Comparison of ENCODE assay signal across 12 cellular contexts in genomic region chr12:108696996-108697290, GRCh38. TPM values are rescaled to one million over a fixed set of nuclear protein-coding genes. Genes with fewer than 3 reads are reported as not detected.
A peak's percentile ranks its signal among the peaks of the same experiment; 100 is the strongest.
DNase-seq lines count a peak whose midpoint lies in the region; ATAC-seq and TF ChIP-seq lines count a peak whose summit lies in the region.
"Had no signal": no experiment of that assay in that cellular context is flagged by ENCODE, and none has a peak within 500 bp of the region (broad histone marks: within the 10 kb centered on the region; RNA-seq: fewer than 3 reads in every experiment).

No MANE protein-coding gene starts in this region.

- peaks cover 0 to 8% (median 6%) of the 10 kb centered on the region in 3 donors for H3K36me3 Mint-ChIP-seq in naive thymus-derived CD8-positive, alpha-beta T cell

- no peaks in the 10 kb centered on the region for H3K9me3 Mint-ChIP-seq in naive thymus-derived CD8-positive, alpha-beta T cell
- H3K9me3 Mint-ChIP-seq: activated naive CD4-positive, alpha-beta T cell treated with anti-CD3 and anti-CD28 coated beads for 36 hours had no signal

- peaks cover 73% of the 10 kb centered on the region for H3K4me1 ChIP-seq in ACC112 (ENCODE audit: control insufficient read depth, insufficient read depth, low read length, unreplicated experiment)
- peaks cover 30% of the 10 kb centered on the region for H3K4me1 ChIP-seq in PC-9 (replicated peaks; ENCODE audit: insufficient read depth)
- H3K4me1 ChIP-seq in prostate gland (replicated peaks): peaks cover 8% of the 10 kb centered on the region

- H3K27ac Mint-ChIP-seq in naive thymus-derived CD8-positive, alpha-beta T cell: peak overlapping the region in 1 of 10 donors; percentile 30
- H3K27ac Mint-ChIP-seq: activated naive CD4-positive, alpha-beta T cell treated with anti-CD3 and anti-CD28 coated beads for 36 hours had no signal

- no peaks in the 10 kb centered on the region for H3K9me2 ChIP-seq in PC-9 (ENCODE audit: insufficient read depth)

- H3K27me3 Mint-ChIP-seq in naive thymus-derived CD8-positive, alpha-beta T cell: no peaks in the 10 kb centered on the region

- H3K9me3 ChIP-seq in PC-9 (ENCODE audit: insufficient read depth, low read depth) (no peaks in the 10 kb centered on the region), prostate gland (no peaks in the 10 kb centered on the region)

- H3K4me3 ChIP-seq in ACC112 (ENCODE audit: low read depth, low read length): peak overlapping the region; percentile 45
- no peak overlapping the region for H3K4me3 ChIP-seq in PC-9
- H3K4me3 ChIP-seq in prostate gland: no peak overlapping the region

- no peak for TF ChIP-seq POLR2A in prostate gland (IDR thresholded peaks at IDR 0.05)

- 52% methylated on average over 2 of the region's 2 CpGs for WGBS in prostate gland

- no peak for ATAC-seq in naive thymus-derived CD8-positive, alpha-beta T cell

- POLR2A ChIA-PET in PC-9 (lab: Charles Lee; ENCODE audit: unreplicated experiment): no interaction called here
- POLR2A ChIA-PET in naive thymus-derived CD8-positive, alpha-beta T cell (lab: Charles Lee): no interaction called here

- H2AFZ ChIP-seq in ACC112 (ENCODE audit: low read length, unreplicated experiment) (no peak overlapping the region), PC-9 (no peak overlapping the region)

- BruUV-seq in PC-9 (replicated peaks; lab: Mats Ljungman, UMichigan): no TSS peak

- DNase-seq in PC-9: no peak
- DNase-seq in epithelial cell of prostate (ENCODE audit: low read depth, low spot score): no peak
- no peak for DNase-seq in prostate gland (ENCODE audit: low spot score)
- no peak for DNase-seq in SIG-M5 treated with dmso at 0.1 percent for 504 hours (lab: John Stamatoyannopoulos, UW; ENCODE audit: unreplicated experiment)
- DNase-seq in NCI-H82 treated with DMSO at 0.1 percent for 48 hours (lab: John Stamatoyannopoulos, UW; ENCODE audit: unreplicated experiment): no peak
- no peak for DNase-seq in naive thymus-derived CD8-positive, alpha-beta T cell
- DNase-seq in COLO829 (ENCODE audit: low spot score): no peak
- DNase-seq: DMS153, KG1, NCI-H1694 treated with DMSO at 0.1 percent for 48 hours had no signal

- H3K27ac ChIP-seq in ACC112 (ENCODE audit: low read depth, low read length) (peak overlapping the region; percentile 99), PC-9 (peak overlapping the region; percentile 50), epithelial cell of prostate (peak overlapping the region; percentile 99), prostate gland (peak overlapping the region; percentile 59 to 64)

- H3K4me2 ChIP-seq in PC-9: no peak overlapping the region

- peaks cover 94% of the 10 kb centered on the region for H3K79me2 ChIP-seq in ACC112 (ENCODE audit: control insufficient read depth, insufficient read depth, low read length, unreplicated experiment)
- peaks cover 42% of the 10 kb centered on the region for H3K79me2 ChIP-seq in PC-9 (ENCODE audit: low read depth)

- CTCF ChIA-PET in PC-9 (lab: Charles Lee): no interaction called here

- H3K4me3 Mint-ChIP-seq in naive thymus-derived CD8-positive, alpha-beta T cell: no peak overlapping the region
- H3K4me3 Mint-ChIP-seq: activated naive CD4-positive, alpha-beta T cell treated with anti-CD3 and anti-CD28 coated beads for 36 hours had no signal

- H3K4me1 Mint-ChIP-seq in naive thymus-derived CD8-positive, alpha-beta T cell: peaks cover 7 to 42% (median 35%) of the 10 kb centered on the region in 4 donors

- H3K36me3 ChIP-seq in ACC112 (ENCODE audit: insufficient read depth, low read length) (peaks cover 54% of the 10 kb centered on the region), PC-9 (ENCODE audit: low read depth) (peaks cover 30% of the 10 kb centered on the region), prostate gland (no peaks in the 10 kb centered on the region)

- no peaks in the 10 kb centered on the region; the same call in 1 of the 2 replicates for H4K20me1 ChIP-seq in PC-9 (ENCODE audit: insufficient read depth)

- peaks cover 37% of the 10 kb centered on the region for H3F3A ChIP-seq in PC-9 (ENCODE audit: insufficient read depth, low read depth)

- H3K27me3 ChIP-seq in ACC112 (ENCODE audit: insufficient read depth, low read length): no peaks in the 10 kb centered on the region
- no peaks in the 10 kb centered on the region for H3K27me3 ChIP-seq in PC-9 (ENCODE audit: insufficient read depth, low read depth)
- no peaks in the 10 kb centered on the region for H3K27me3 ChIP-seq in prostate gland (replicated peaks; ENCODE audit: insufficient read depth)

- intact Hi-C loops in PC-9 (cut with micrococcal nuclease; ENCODE audit: unreplicated experiment) (no loop called here), prostate gland (cut with DNase I) (loop anchor here (10.0 kb wide), 1 partner anchor 468 kb away; no protein-coding TSS in a partner anchor)

- TF ChIP-seq CTCF in PC-9 (conservative IDR thresholded peaks at IDR 0.05) (no peak), prostate gland (IDR thresholded peaks at IDR 0.05) (no peak)

RNA-seq across cellular contexts. Expression of gene CORO1C, which starts 34.4 kb away (rescaled TPM):
- total RNA-seq in PC-9 (2021) (122 and 139 TPM in 2 replicates), prostate gland (100 to 1,000 TPM in 1 of 2 donors, 10 to 100 TPM in 1; 34.9 to 105 TPM)
- 10 to 100 TPM in 1 of 2 experiments, 1 to 10 TPM in 1; 5.5 to 10.3 TPM for total RNA-seq in naive thymus-derived CD8-positive, alpha-beta T cell
- 10 to 100 TPM in 1 of 3 donors, 1 to 10 TPM in 2; 5.0 to 13.1 (median 6.5) TPM for polyA plus RNA-seq in naive thymus-derived CD8-positive, alpha-beta T cell
